ENCODE assay signal across 14 cellular contexts in genomic region chr21:43847301-43847700, GRCh38. TPM values are rescaled to one million over a fixed set of nuclear protein-coding genes. Genes with fewer than 3 reads are reported as not detected.
DNase-seq lines count a peak whose midpoint lies in the region; ATAC-seq and TF ChIP-seq lines count a peak whose summit lies in the region.
"Had no signal": no experiment of that assay in that cellular context is flagged by ENCODE, and none has a peak within 500 bp of the region (broad histone marks: within the 10 kb centered on the region; RNA-seq: fewer than 3 reads in every experiment).

No MANE protein-coding gene starts in this region.

- ATAC-seq in activated CD4-positive, CD25-positive, alpha-beta regulatory T cell treated with anti-CD3 and anti-CD28 coated beads, Interleukin-2, amount 50 U/mL, for 24 hours: no peak
- ATAC-seq: A549; CD8-positive, alpha-beta T cell had no signal

- no peaks in the 10 kb centered on the region for H3K27me3 ChIP-seq in neural progenitor cell
- H3K27me3 ChIP-seq in smooth muscle cell (ENCODE audit: low read depth): no peaks in the 10 kb centered on the region

- peak overlapping the region; percentile 76 for H3K27ac Mint-ChIP-seq in neural progenitor cell
- H3K27ac Mint-ChIP-seq: CD8-positive, alpha-beta T cell had no signal

- no peaks in the 10 kb centered on the region for H3K36me3 Mint-ChIP-seq in neural progenitor cell
- H3K36me3 Mint-ChIP-seq: CD8-positive, alpha-beta T cell had no signal

- H3K4me3 Mint-ChIP-seq in neural progenitor cell: no peak overlapping the region
- H3K4me3 Mint-ChIP-seq: CD14-positive monocyte; CD8-positive, alpha-beta T cell had no signal

- H3K9ac ChIP-seq in neural progenitor cell: no peak overlapping the region
- H3K9ac ChIP-seq in smooth muscle cell (ENCODE audit: low read depth): no peak overlapping the region

- 94% methylated on average over 13 of the region's 14 CpGs for WGBS in smooth muscle cell (ENCODE audit: low lambda C conversion rate)

- H2AFZ ChIP-seq in neural progenitor cell (replicated peaks) (no peak overlapping the region), smooth muscle cell (ENCODE audit: low read depth) (no peak overlapping the region)

- H3K27ac ChIP-seq in neural progenitor cell (no peak overlapping the region), smooth muscle cell (ENCODE audit: low read depth) (no peak overlapping the region)
- H3K27ac ChIP-seq: A549, HL-60 had no signal

- no peaks in the 10 kb centered on the region for H3K79me2 ChIP-seq in neural progenitor cell (ENCODE audit: low read depth)
- H3K79me2 ChIP-seq in smooth muscle cell (ENCODE audit: low read depth): no peaks in the 10 kb centered on the region

- TF ChIP-seq CTCF in neural progenitor cell (IDR thresholded peaks at IDR 0.05) (no peak), smooth muscle cell (IDR thresholded peaks at IDR 0.05; ENCODE audit: borderline replicate concordance, insufficient read depth, poor library complexity, severe bottlenecking) (no peak)

- peak; percentile 99 to 100 for DNase-seq in NCI-H524 (lab: John Stamatoyannopoulos, UW)
- DNase-seq in SK-N-DZ (ENCODE audit: low spot score): peak; percentile 27
- DNase-seq in neural progenitor cell (ENCODE audit: low spot score): no peak
- DNase-seq in KG1 (lab: John Stamatoyannopoulos, UW): no peak
- no peak for DNase-seq in activated T-cell treated with anti-CD3 and anti-CD28 coated beads, Interleukin-2, amount 50 U/mL, for 48 hours
- DNase-seq in smooth muscle cell (lab: John Stamatoyannopoulos, UW; ENCODE audit: unreplicated experiment): no peak
- DNase-seq: CD8-positive, alpha-beta T cell; COR-L47; DND-41; GDM1 had no signal

- peaks cover 7% of the 10 kb centered on the region for H3K9me3 Mint-ChIP-seq in neural progenitor cell
- H3K9me3 Mint-ChIP-seq: CD8-positive, alpha-beta T cell had no signal

- no peaks in the 10 kb centered on the region for H4K20me1 ChIP-seq in neural progenitor cell (ENCODE audit: low read depth)
- no peaks in the 10 kb centered on the region for H4K20me1 ChIP-seq in smooth muscle cell (ENCODE audit: low read depth)

- H3K36me3 ChIP-seq in neural progenitor cell: no peaks in the 10 kb centered on the region
- no peaks in the 10 kb centered on the region for H3K36me3 ChIP-seq in smooth muscle cell (ENCODE audit: low read depth)

- no peaks in the 10 kb centered on the region for H3F3A ChIP-seq in neural progenitor cell (ENCODE audit: low read depth)
- H3F3A ChIP-seq in smooth muscle cell (ENCODE audit: low read depth): no peaks in the 10 kb centered on the region

- H3K9me3 ChIP-seq in neural progenitor cell (ENCODE audit: low read depth) (no peaks in the 10 kb centered on the region), smooth muscle cell (replicated peaks; ENCODE audit: low read depth) (no peaks in the 10 kb centered on the region)
- H3K9me3 ChIP-seq: A549 had no signal

- H3K4me1 Mint-ChIP-seq in neural progenitor cell: peaks cover 11% of the 10 kb centered on the region

- H3K27me3 Mint-ChIP-seq in neural progenitor cell (ENCODE audit: insufficient read depth, low read depth): peaks cover 6% of the 10 kb centered on the region

- H3K4me2 ChIP-seq in neural progenitor cell: no peak overlapping the region
- H3K4me2 ChIP-seq in smooth muscle cell: no peak overlapping the region
- H3K4me2 ChIP-seq: A549 had no signal

- H3K4me3 ChIP-seq in neural progenitor cell: no peak overlapping the region
- H3K4me3 ChIP-seq in smooth muscle cell: no peak overlapping the region
- H3K4me3 ChIP-seq: A549 had no signal

- H3K4me1 ChIP-seq in neural progenitor cell: no peaks in the 10 kb centered on the region
- H3K4me1 ChIP-seq in smooth muscle cell (ENCODE audit: low read depth): no peaks in the 10 kb centered on the region
- H3K4me1 ChIP-seq: A549 had no signal

RNA-seq across cellular contexts. Expression of gene AGPAT3, which starts 17.7 kb away (rescaled TPM):
- polyA plus RNA-seq in SK-N-DZ (2014; cell fraction: cytosol; rRNA removed): 9.8 and 11.2 TPM in 2 replicates
- polyA plus RNA-seq in SK-N-DZ (2014; cell fraction: nucleus; rRNA removed): 9.4 and 14.0 TPM in 2 replicates
- total RNA-seq in neural progenitor cell (ENCODE audit: low replicate concordance): 7.8 and 8.7 TPM in 2 replicates
- total RNA-seq in smooth muscle cell: 12.1 and 17.2 TPM in 2 replicates
- polyA plus RNA-seq in smooth muscle cell: 10.9 and 17.4 TPM in 2 replicates

RNA-seq across cellular contexts. Expression of gene RRP1, which starts 57.9 kb away (rescaled TPM):
- polyA plus RNA-seq in SK-N-DZ (2014; cell fraction: cytosol; rRNA removed): 32.7 and 45.9 TPM in 2 replicates
- 93.3 and 129 TPM in 2 replicates for polyA plus RNA-seq in SK-N-DZ (2014; cell fraction: nucleus; rRNA removed)
- total RNA-seq in neural progenitor cell (ENCODE audit: low replicate concordance) (18.4 and 32.5 TPM in 2 replicates), smooth muscle cell (8.7 and 11.3 TPM in 2 replicates)
- polyA plus RNA-seq in smooth muscle cell: 17.5 and 23.7 TPM in 2 replicates

Comparison
In these comparisons a context has a peak if more than half of its experiments do, and no peak if none do; other contexts are left out.
1. DNase-seq: peak in NCI-H524 (2 of 2) and SK-N-DZ (single experiment); none in neural progenitor cell (single experiment), KG1 (single experiment), activated T-cell treated with anti-CD3 and anti-CD28 coated beads, Interleukin-2, amount 50 U/mL, for 48 hours (0 of 2) and smooth muscle cell (single experiment).